12 cellular contexts compared by ENCODE assay signal in the genomic region with DNA sequence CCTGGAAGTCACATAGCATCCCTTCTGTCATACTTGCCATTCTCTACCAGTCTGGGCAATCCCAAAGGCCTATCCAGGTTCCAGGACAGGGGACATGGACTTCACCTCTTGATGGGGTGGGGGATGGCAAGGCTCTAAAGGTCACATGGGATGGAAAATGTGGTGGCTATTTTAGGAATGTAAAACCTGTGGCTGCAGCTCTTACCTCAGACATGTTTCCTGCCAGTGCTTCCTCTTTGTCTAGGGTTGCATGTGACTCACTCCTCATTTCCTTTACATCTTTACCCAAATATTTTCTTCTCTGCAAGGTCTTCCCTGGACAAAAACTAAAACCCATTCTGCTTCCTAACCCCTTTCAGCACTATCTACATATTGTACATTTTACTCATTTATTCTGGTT.
DNase-seq lines count a peak whose midpoint lies in the region; ATAC-seq and TF ChIP-seq lines count a peak whose summit lies in the region.
"Had no signal": no experiment of that assay in that cellular context is flagged by ENCODE, and none has a peak within 500 bp of the region (broad histone marks: within the 10 kb centered on the region; RNA-seq: fewer than 3 reads in every experiment).

No MANE protein-coding gene starts in this region.

- TF ChIP-seq CTCF in HFFc6 (IDR thresholded peaks at IDR 0.05) (no peak), foreskin fibroblast (IDR thresholded peaks at IDR 0.05; ENCODE audit: low read depth, low read length) (no peak)

- H3K27ac ChIP-seq in SJSA1: peak overlapping the region; percentile 26; the same call in 1 of the 2 replicates

- H3K4me3 ChIP-seq in SJSA1 (no peak overlapping the region), foreskin fibroblast (ENCODE audit: low read depth in 1 of 2, low read length in 2 of 2) (no peak overlapping the region)

- H3K27me3 ChIP-seq in SJSA1 (replicated peaks): no peaks in the 10 kb centered on the region

- DNase-seq in A172 (ENCODE audit: low spot score) (peak; percentile 87), HFFc6 (peak; percentile 4), SJSA1 (ENCODE audit: low read depth in 1 of 2, low spot score in 2 of 2) (peak in 1 of 2 experiments; percentile 12), foreskin fibroblast (peak; percentile 50 to 63), NCI-H69 (lab: John Stamatoyannopoulos, UW) (no peak)
- DNase-seq in stimulated activated CD4-positive, alpha-beta T cell treated with anti-CD3 and anti-CD28 coated beads, Interleukin-2, amount 100 ng/mL, for 24 hours: no peak
- DNase-seq: glutamatergic neuron, NCI-H1930, occipital lobe had no signal

- no peaks in the 10 kb centered on the region; the same call in 1 of the 2 replicates for H3K27me3 Mint-ChIP-seq in HFFc6 (ENCODE audit: insufficient read depth)

- peaks cover 12% of the 10 kb centered on the region for H3K4me1 ChIP-seq in SJSA1 (replicated peaks)

- H3K4me3 Mint-ChIP-seq in HFFc6: no peak overlapping the region
- H3K4me3 Mint-ChIP-seq: activated naive CD4-positive, alpha-beta T cell treated with anti-CD3 and anti-CD28 coated beads, Interleukin-2, amount 50 U/mL, for 24 hours had no signal

- no peak for ATAC-seq in GM21447 (IDR thresholded peaks at IDR 0.05; ENCODE audit: unreplicated experiment)
- no peak for ATAC-seq in HG03432 (IDR thresholded peaks at IDR 0.05; ENCODE audit: unreplicated experiment)

- peaks cover 22% of the 10 kb centered on the region for H3K4me1 Mint-ChIP-seq in HFFc6 (ENCODE audit: low read depth)
- H3K4me1 Mint-ChIP-seq: activated naive CD4-positive, alpha-beta T cell treated with anti-CD3 and anti-CD28 coated beads, Interleukin-2, amount 50 U/mL, for 24 hours had no signal

- no peaks in the 10 kb centered on the region for H3K9me3 ChIP-seq in SJSA1 (replicated peaks)

- no peaks in the 10 kb centered on the region for H3K9me3 Mint-ChIP-seq in HFFc6

- H3K36me3 ChIP-seq in SJSA1: no peaks in the 10 kb centered on the region

- H3K27ac Mint-ChIP-seq in HFFc6: no peak overlapping the region
- H3K27ac Mint-ChIP-seq: activated naive CD4-positive, alpha-beta T cell treated with anti-CD3 and anti-CD28 coated beads, Interleukin-2, amount 50 U/mL, for 24 hours had no signal

- H3K36me3 Mint-ChIP-seq in HFFc6 (ENCODE audit: low read depth): no peaks in the 10 kb centered on the region
- H3K36me3 Mint-ChIP-seq: activated naive CD4-positive, alpha-beta T cell treated with anti-CD3 and anti-CD28 coated beads, Interleukin-2, amount 50 U/mL, for 24 hours had no signal

Comparison
In these comparisons a context has a peak if more than half of its experiments do, and no peak if none do; other contexts are left out.
1. DNase-seq: peak in A172 (single experiment), HFFc6 (single experiment) and foreskin fibroblast (2 of 2); none in stimulated activated CD4-positive, alpha-beta T cell treated with anti-CD3 and anti-CD28 coated beads, Interleukin-2, amount 100 ng/mL, for 24 hours (0 of 2) and NCI-H69 (single experiment).